Comparison of ENCODE assay signal across 13 cellular contexts in genomic region chr3:19559724-19560442, GRCh38.
DNase-seq lines count a peak whose midpoint lies in the region; ATAC-seq and TF ChIP-seq lines count a peak whose summit lies in the region.
"Had no signal": no experiment of that assay in that cellular context is flagged by ENCODE, and none has a peak within 500 bp of the region (broad histone marks: within the 10 kb centered on the region; RNA-seq: fewer than 3 reads in every experiment).

No MANE protein-coding gene starts in this region.

- TF ChIP-seq CTCF in GM10248 (IDR thresholded peaks at IDR 0.05; ENCODE audit: control extremely low read depth, extremely low read depth, low read depth, missing control alignments), result no peak

- H3K36me3 Mint-ChIP-seq in activated naive CD4-positive, alpha-beta T cell treated with anti-CD3 and anti-CD28 coated beads for 36 hours (ENCODE audit: low read depth), result no peaks in the 10 kb centered on the region
- H3K36me3 Mint-ChIP-seq: activated CD4-positive, alpha-beta memory T cell treated with anti-CD3 and anti-CD28 coated beads for 36 hours; activated naive CD8-positive, alpha-beta T cell treated with anti-CD3 and anti-CD28 coated beads, Interleukin-2, amount 10 ng/mL, durations not matched to agents 7 days and 5 days had no signal

- CTCF ChIA-PET in GM10248 (lab: Yijun Ruan, JAX), result interaction anchor here (1.2 to 2.4 kb wide), 2 partner anchors 11 to 23 kb away, joined by 3 to 8 read pairs; no protein-coding TSS in a partner anchor
- CTCF ChIA-PET in activated naive CD4-positive, alpha-beta T cell treated with anti-CD3 and anti-CD28 coated beads for 36 hours (lab: Charles Lee), result no interaction called here

- intact Hi-C loops in activated naive CD4-positive, alpha-beta T cell treated with anti-CD3 and anti-CD28 coated beads for 36 hours (cut with micrococcal nuclease), result no loop called here

- ATAC-seq in GM19351 (IDR thresholded peaks at IDR 0.05; ENCODE audit: unreplicated experiment), result peak; percentile 95
- ATAC-seq in HG02798 (IDR thresholded peaks at IDR 0.05; ENCODE audit: poor library complexity, unreplicated experiment), result peak; percentile 96
- ATAC-seq in HG03520 (IDR thresholded peaks at IDR 0.05; ENCODE audit: unreplicated experiment), result peak; percentile 93

- no peaks in the 10 kb centered on the region for H3K9me3 Mint-ChIP-seq in activated naive CD4-positive, alpha-beta T cell treated with anti-CD3 and anti-CD28 coated beads for 36 hours
- H3K9me3 Mint-ChIP-seq: activated CD4-positive, alpha-beta memory T cell treated with anti-CD3 and anti-CD28 coated beads for 36 hours; activated naive CD8-positive, alpha-beta T cell treated with anti-CD3 and anti-CD28 coated beads, Interleukin-2, amount 10 ng/mL, durations not matched to agents 7 days and 5 days had no signal

- POLR2A ChIA-PET in GM10248 (lab: Yijun Ruan, JAX), result no interaction called here

- no peak overlapping the region for H3K27ac Mint-ChIP-seq in activated naive CD4-positive, alpha-beta T cell treated with anti-CD3 and anti-CD28 coated beads for 36 hours
- H3K27ac Mint-ChIP-seq: activated CD4-positive, alpha-beta memory T cell treated with anti-CD3 and anti-CD28 coated beads for 36 hours; activated naive CD8-positive, alpha-beta T cell treated with anti-CD3 and anti-CD28 coated beads, Interleukin-2, amount 10 ng/mL, durations not matched to agents 7 days and 5 days; endodermal cell had no signal

- no peak for TF ChIP-seq POLR2A in erythroblast (IDR thresholded peaks at IDR 0.05; ENCODE audit: low read length)

- peaks cover 2% of the 10 kb centered on the region for H3K27me3 Mint-ChIP-seq in activated naive CD4-positive, alpha-beta T cell treated with anti-CD3 and anti-CD28 coated beads for 36 hours (ENCODE audit: low read depth)
- H3K27me3 Mint-ChIP-seq: activated CD4-positive, alpha-beta memory T cell treated with anti-CD3 and anti-CD28 coated beads for 36 hours; activated naive CD8-positive, alpha-beta T cell treated with anti-CD3 and anti-CD28 coated beads, Interleukin-2, amount 10 ng/mL, durations not matched to agents 7 days and 5 days had no signal

- H3K4me1 Mint-ChIP-seq in activated naive CD4-positive, alpha-beta T cell treated with anti-CD3 and anti-CD28 coated beads for 36 hours (ENCODE audit: low read depth), result no peaks in the 10 kb centered on the region
- H3K4me1 Mint-ChIP-seq: activated naive CD8-positive, alpha-beta T cell treated with anti-CD3 and anti-CD28 coated beads, Interleukin-2, amount 10 ng/mL, durations not matched to agents 7 days and 5 days; endodermal cell had no signal

- H3K4me3 Mint-ChIP-seq in activated naive CD4-positive, alpha-beta T cell treated with anti-CD3 and anti-CD28 coated beads for 36 hours, result no peak overlapping the region
- H3K4me3 Mint-ChIP-seq: activated CD4-positive, alpha-beta memory T cell treated with anti-CD3 and anti-CD28 coated beads for 36 hours; activated naive CD8-positive, alpha-beta T cell treated with anti-CD3 and anti-CD28 coated beads, Interleukin-2, amount 10 ng/mL, durations not matched to agents 7 days and 5 days; endodermal cell had no signal

- DNase-seq in GM10248 (ENCODE audit: extremely low spot score), result peak; percentile 10
- no peak for DNase-seq in erythroblast (lab: John Stamatoyannopoulos, UW)
- no peak for DNase-seq in activated naive CD4-positive, alpha-beta T cell treated with anti-CD3 and anti-CD28 coated beads for 36 hours
- no peak for DNase-seq in DMS79 (lab: John Stamatoyannopoulos, UW)
- DNase-seq in D341Med (ENCODE audit: low spot score), result no peak
- DNase-seq: activated CD4-positive, alpha-beta memory T cell treated with anti-CD3 and anti-CD28 coated beads for 36 hours; activated naive CD8-positive, alpha-beta T cell treated with anti-CD3 and anti-CD28 coated beads, Interleukin-2, amount 10 ng/mL, durations not matched to agents 7 days and 5 days; endodermal cell; IMR-90; NCI-H446 treated with DMSO at 0.1 percent for 48 hours had no signal
